Comparison of ENCODE assay signal across 9 cellular contexts in genomic region chr6:32432050-32432450, GRCh38. TPM values are rescaled to one million over a fixed set of nuclear protein-coding genes. Genes with fewer than 3 reads are reported as not detected.
A peak's percentile ranks its signal among the peaks of the same experiment; 100 is the strongest.
DNase-seq lines count a peak whose midpoint lies in the region; ATAC-seq, FAIRE-seq and TF ChIP-seq lines count a peak whose summit lies in the region.
"Had no signal": no experiment of that assay in that cellular context is flagged by ENCODE, and none has a peak within 500 bp of the region (broad histone marks: within the 10 kb centered on the region; RNA-seq: fewer than 3 reads in every experiment).

No MANE protein-coding gene starts in this region.

- CTCF ChIA-PET in A549 (lab: Yijun Ruan, JAX), result interaction anchor here (1.0 to 3.3 kb wide), 7 partner anchors 10 to 355 kb away, joined by 4 to 22 read pairs (median 4); partner anchors contain the start of gene BTNL2

- no peak overlapping the region for H3K4me3 Mint-ChIP-seq in glutamatergic neuron (ENCODE audit: unreplicated experiment)
- H3K4me3 Mint-ChIP-seq: activated naive CD8-positive, alpha-beta T cell treated with anti-CD3 and anti-CD28 coated beads, Interleukin-2, amount 10 ng/mL, durations not matched to agents 7 days and 5 days had no signal

- 3% methylated on average over 1 of the region's 1 CpG for WGBS in A549 (ENCODE audit: missing lambda C conversion rate)

- no peaks in the 10 kb centered on the region for H3K36me3 Mint-ChIP-seq in glutamatergic neuron (ENCODE audit: unreplicated experiment)
- H3K36me3 Mint-ChIP-seq: activated naive CD8-positive, alpha-beta T cell treated with anti-CD3 and anti-CD28 coated beads, Interleukin-2, amount 10 ng/mL, durations not matched to agents 7 days and 5 days had no signal

- H3K9me3 ChIP-seq in A549, result no peaks in the 10 kb centered on the region

- no peak overlapping the region for H3K27ac Mint-ChIP-seq in glutamatergic neuron (ENCODE audit: unreplicated experiment)
- H3K27ac Mint-ChIP-seq: activated naive CD8-positive, alpha-beta T cell treated with anti-CD3 and anti-CD28 coated beads, Interleukin-2, amount 10 ng/mL, durations not matched to agents 7 days and 5 days had no signal

- no peaks in the 10 kb centered on the region for H3K4me1 ChIP-seq in A549

- no peak overlapping the region for H3K4me3 ChIP-seq in A549

- no peak for ATAC-seq in A549

- no peaks in the 10 kb centered on the region for H3K4me1 Mint-ChIP-seq in glutamatergic neuron (ENCODE audit: low read depth, unreplicated experiment)
- H3K4me1 Mint-ChIP-seq: activated naive CD8-positive, alpha-beta T cell treated with anti-CD3 and anti-CD28 coated beads, Interleukin-2, amount 10 ng/mL, durations not matched to agents 7 days and 5 days had no signal

- TF ChIP-seq CTCF in A549 (IDR thresholded peaks at IDR 0.05) (peak; percentile 49), GM13976 (IDR thresholded peaks at IDR 0.05; ENCODE audit: borderline replicate concordance, control extremely low read depth, extremely low read depth, insufficient read depth, missing control alignments) (peak; percentile 21), glutamatergic neuron (IDR thresholded peaks at IDR 0.05; ENCODE audit: partially characterized antibody, unreplicated experiment) (peak; percentile 71)

- H3K9me3 Mint-ChIP-seq in glutamatergic neuron (ENCODE audit: unreplicated experiment), result no peaks in the 10 kb centered on the region
- H3K9me3 Mint-ChIP-seq: activated naive CD8-positive, alpha-beta T cell treated with anti-CD3 and anti-CD28 coated beads, Interleukin-2, amount 10 ng/mL, durations not matched to agents 7 days and 5 days had no signal

- POLR2A ChIA-PET in A549 (lab: Yijun Ruan, JAX), result no interaction called here

- TF ChIP-seq EP300 in A549 (IDR thresholded peaks at IDR 0.05), result no peak

- no peak overlapping the region for H3K27ac ChIP-seq in A549

- no peak overlapping the region for H3K4me2 ChIP-seq in A549

- no peaks in the 10 kb centered on the region for H3K27me3 Mint-ChIP-seq in glutamatergic neuron (ENCODE audit: unreplicated experiment)

- TF ChIP-seq RAD21 in A549 (conservative IDR thresholded peaks at IDR 0.05 in 1 of 2, IDR thresholded peaks at IDR 0.05 in 1 of 2), result peak; percentile 51 to 61; a peak in 4 of 5 replicates

- DNase-seq in A549 (ENCODE audit: low read depth in 1 of 2, low spot score in 1 of 2) (peak; percentile 7 to 21), GM13976 (ENCODE audit: low spot score) (no peak), SKM-1 (lab: John Stamatoyannopoulos, UW; ENCODE audit: unreplicated experiment) (peak; percentile 42), glutamatergic neuron (no peak), urothelium cell line (ENCODE audit: low spot score) (peak; percentile 14), activated T-cell treated with anti-CD3 and anti-CD28 coated beads for 4 hours (no peak), mesenteric fat pad (ENCODE audit: low spot score) (no peak), retina (no peak)
- DNase-seq: activated naive CD8-positive, alpha-beta T cell treated with anti-CD3 and anti-CD28 coated beads, Interleukin-2, amount 10 ng/mL, durations not matched to agents 7 days and 5 days had no signal

- in situ Hi-C loops in GM13976 (cut with MboI; ENCODE audit: low sequenced_read_pairs, unreplicated experiment), result no loop called here

- FAIRE-seq in A549 (lab: Jason Lieb, UNC), result no peak
- FAIRE-seq in urothelium cell line (lab: Jason Lieb, UNC), result no peak

- no peak for TF ChIP-seq POLR2A in A549 (IDR thresholded peaks at IDR 0.05; ENCODE audit: low read length)

TF ChIP-seq in A549, 52 proteins besides CTCF, POLR2A, EP300 and RAD21:
- TF ChIP-seq KDM1A (IDR thresholded peaks at IDR 0.05; ENCODE audit: low read depth) (no peak), SMC3 (IDR thresholded peaks at IDR 0.05) (peak; percentile 62)
TF ChIP-seq in A549: peak in this region for 1.

RNA-seq across cellular contexts. Expression of gene HLA-DRA, which starts 7.6 kb away (rescaled TPM):
- not detected in 2 replicates for polyA plus RNA-seq in A549 (2011; rRNA removed)
- not detected in 2 replicates for polyA plus RNA-seq in A549 (2012; cell fraction: cytosol; rRNA removed)
- not detected in 2 replicates for polyA plus RNA-seq in A549 (2012; cell fraction: nucleus; rRNA removed)
- polyA plus RNA-seq in A549 (2017; fragmentation: RNase III; extraction: RNeasy Plus Mini Kit Qiagen cat#74134 plus additional on column Dnase treatment), result not detected in 3 replicates
- polyA minus RNA-seq in A549 (2011; rRNA and poly(A)+ RNA removed), result not detected in 2 replicates
- not detected for total RNA-seq in glutamatergic neuron (ENCODE audit: unreplicated experiment)
- 174 TPM for total RNA-seq in mesenteric fat pad

RNA-seq across cellular contexts. Expression of gene BTNL2, which starts 25.1 kb away (rescaled TPM):
- polyA plus RNA-seq in A549 (2011; rRNA removed), result not detected in 2 replicates
- not detected in 2 replicates for polyA plus RNA-seq in A549 (2012; cell fraction: cytosol; rRNA removed)
- not detected in 2 replicates for polyA plus RNA-seq in A549 (2012; cell fraction: nucleus; rRNA removed)
- polyA plus RNA-seq in A549 (2017; fragmentation: RNase III; extraction: RNeasy Plus Mini Kit Qiagen cat#74134 plus additional on column Dnase treatment), result not detected in 3 replicates
- polyA minus RNA-seq in A549 (2011; rRNA and poly(A)+ RNA removed), result not detected in 2 replicates
- total RNA-seq in glutamatergic neuron (ENCODE audit: unreplicated experiment), result not detected
- not detected for total RNA-seq in mesenteric fat pad
- total RNA-seq: activated naive CD8-positive, alpha-beta T cell treated with anti-CD3 and anti-CD28 coated beads, Interleukin-2, amount 10 ng/mL, durations not matched to agents 7 days and 5 days had no signal

Comparison
In these comparisons a context has a peak if more than half of its experiments do, and no peak if none do; other contexts are left out.
1. DNase-seq: peak in A549 (2 of 2), SKM-1 (single experiment) and urothelium cell line (single experiment); none in GM13976 (single experiment), glutamatergic neuron (single experiment), activated T-cell treated with anti-CD3 and anti-CD28 coated beads for 4 hours (single experiment), mesenteric fat pad (single experiment) and retina (single experiment).
2. CTCF ChIP-seq: peak in every context shown above with its lines; median percentile 71 in glutamatergic neuron; 49 in A549; 21 in GM13976.
3. RNA of gene HLA-DRA, which starts 7.6 kb away (total RNA-seq): 174 TPM in mesenteric fat pad (single experiment); not detected in glutamatergic neuron (single experiment); every median in the first group is over 100 times any median in the second.